In the genomic region with DNA sequence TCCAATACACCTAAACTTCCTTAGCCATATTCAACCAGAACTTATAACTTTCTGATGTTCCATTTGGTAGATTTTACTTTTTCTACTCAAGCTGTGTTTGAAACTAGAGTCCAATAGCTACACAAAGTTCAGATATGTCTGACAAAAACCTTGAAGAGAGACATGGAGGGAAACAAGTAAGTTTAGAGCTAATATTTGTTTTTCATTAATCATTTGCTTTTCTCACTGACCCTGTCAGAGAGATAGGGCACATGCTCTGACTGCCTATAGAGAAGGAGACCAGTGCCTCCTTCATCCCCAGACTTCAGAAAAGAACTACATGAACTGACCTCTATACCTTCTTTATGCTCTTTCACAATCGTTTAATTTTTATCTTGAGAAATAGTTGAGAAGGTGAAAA, we compare ENCODE assay signal across 22 cellular contexts.
"Had no signal": no experiment of that assay in that cellular context is flagged by ENCODE, and none has a peak within 500 bp of the region (broad histone marks: within the 10 kb centered on the region; RNA-seq: fewer than 3 reads in every experiment).

No MANE protein-coding gene starts in this region.

- DNase-seq: cortex of kidney; dorsolateral prefrontal cortex; effector CD8-positive, alpha-beta T cell; gastrocnemius medialis; heart right ventricle; kidney; left cardiac atrium; left ventricle myocardium superior; mesendoderm; naive B cell; occipital lobe; psoas muscle; retina; sigmoid colon; stimulated activated CD4-positive, alpha-beta T cell treated with anti-CD3 and anti-CD28 coated beads, Interleukin-2, amount 100 ng/mL, for 48 hours; stimulated activated naive CD4-positive, alpha-beta T cell treated with Interleukin-2 at 50 U/mL for 16 hours; upper lobe of left lung; uterus had no signal

- H3K4me1 ChIP-seq: parathyroid adenoma, psoas muscle, sigmoid colon, upper lobe of left lung, uterus had no signal

- H3K36me3 ChIP-seq: gastrocnemius medialis, heart right ventricle, sigmoid colon, upper lobe of left lung, uterus had no signal

- H3K79me2 ChIP-seq: parathyroid adenoma had no signal

- FAIRE-seq: endometrium, kidney had no signal

- H3K9ac ChIP-seq: parathyroid adenoma had no signal

- ATAC-seq: esophagus mucosa, gastrocnemius medialis, heart right ventricle, left cardiac atrium, left ventricle myocardium superior, psoas muscle had no signal

- H2AFZ ChIP-seq: parathyroid adenoma had no signal

- H3K27ac ChIP-seq: dorsolateral prefrontal cortex, gastrocnemius medialis, parathyroid adenoma, psoas muscle, sigmoid colon, skin epidermis, upper lobe of left lung, uterus had no signal

- H3K4me3 ChIP-seq: dorsolateral prefrontal cortex, gastrocnemius medialis, heart right ventricle, psoas muscle, sigmoid colon, skin epidermis, upper lobe of left lung, uterus had no signal

- H3K9me3 ChIP-seq: gastrocnemius medialis, heart right ventricle, psoas muscle, sigmoid colon, upper lobe of left lung, uterus had no signal

- H3K27me3 ChIP-seq: dorsolateral prefrontal cortex, gastrocnemius medialis, heart right ventricle, sigmoid colon, upper lobe of left lung, uterus had no signal
